Comparison of ENCODE assay signal across 8 cellular contexts in the genomic region with DNA sequence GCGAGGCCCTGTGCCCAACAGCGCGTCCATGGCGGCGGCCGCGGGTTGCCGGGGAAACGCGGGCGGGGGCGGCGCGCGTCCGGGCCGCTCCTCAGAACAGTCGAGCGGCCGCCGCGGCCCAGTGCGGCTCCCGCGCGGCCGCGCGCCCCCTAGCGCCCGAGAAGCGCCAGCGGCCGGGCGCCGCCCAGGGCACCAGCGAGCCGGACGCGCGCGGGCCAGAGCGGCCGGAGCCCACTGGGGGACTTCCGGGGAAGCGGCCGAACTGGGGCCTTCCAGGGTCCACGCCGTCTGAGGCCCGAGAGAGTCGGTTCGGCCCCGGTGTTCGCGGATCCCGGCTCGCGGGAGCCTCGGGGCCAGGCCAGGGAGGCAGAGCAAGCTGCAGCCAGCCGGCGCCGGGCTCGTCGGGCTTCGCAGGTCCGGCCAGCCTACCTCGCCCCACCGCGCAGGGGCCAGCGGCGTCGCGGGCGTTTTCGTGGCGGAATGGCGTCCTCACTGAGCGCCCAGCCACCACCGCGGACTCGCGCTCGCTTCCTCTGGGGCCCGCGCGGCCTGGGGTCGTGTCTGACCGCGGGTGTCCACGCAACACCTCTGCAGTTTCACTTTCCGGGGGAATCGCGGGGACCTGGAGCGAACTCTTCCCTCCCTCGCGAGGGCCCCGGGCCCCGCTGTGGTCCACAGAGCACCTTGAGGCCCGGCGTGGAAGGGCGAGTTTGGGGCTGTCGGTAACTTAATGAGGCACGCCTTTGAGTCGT. TPM values are rescaled to one million over a fixed set of nuclear protein-coding genes. Genes with fewer than 3 reads are reported as not detected.
DNase-seq lines count a peak whose midpoint lies in the region; ATAC-seq and TF ChIP-seq lines count a peak whose summit lies in the region.

A gene with protein sequence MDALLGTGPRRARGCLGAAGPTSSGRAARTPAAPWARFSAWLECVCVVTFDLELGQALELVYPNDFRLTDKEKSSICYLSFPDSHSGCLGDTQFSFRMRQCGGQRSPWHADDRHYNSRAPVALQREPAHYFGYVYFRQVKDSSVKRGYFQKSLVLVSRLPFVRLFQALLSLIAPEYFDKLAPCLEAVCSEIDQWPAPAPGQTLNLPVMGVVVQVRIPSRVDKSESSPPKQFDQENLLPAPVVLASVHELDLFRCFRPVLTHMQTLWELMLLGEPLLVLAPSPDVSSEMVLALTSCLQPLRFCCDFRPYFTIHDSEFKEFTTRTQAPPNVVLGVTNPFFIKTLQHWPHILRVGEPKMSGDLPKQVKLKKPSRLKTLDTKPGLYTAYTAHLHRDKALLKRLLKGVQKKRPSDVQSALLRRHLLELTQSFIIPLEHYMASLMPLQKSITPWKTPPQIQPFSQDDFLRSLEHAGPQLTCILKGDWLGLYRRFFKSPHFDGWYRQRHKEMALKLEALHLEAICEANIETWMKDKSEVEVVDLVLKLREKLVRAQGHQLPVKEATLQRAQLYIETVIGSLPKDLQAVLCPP (minus strand): TSS at position 54 of the 752 bp plus-strand sequence. CDS start 24 bp downstream, at position 30.

- DNase-seq in NCI-H345 treated with DMSO at 0.1 percent for 48 hours (lab: John Stamatoyannopoulos, UW; ENCODE audit: unreplicated experiment) (peak; percentile 61), dorsolateral prefrontal cortex (peak; percentile 61 to 86 (median 76)), lower leg skin (ENCODE audit: low spot score in 2 of 2) (peak in 1 of 2 donors; percentile 94)
- DNase-seq in activated CD4-positive, alpha-beta T cell treated with anti-CD3 and anti-CD28 coated beads, Interleukin-2, amount 50 U/mL, for 1 hour: peak; percentile 56
- peak; percentile 51 to 59 for DNase-seq in stimulated activated CD4-positive, alpha-beta T cell treated with anti-CD3 and anti-CD28 coated beads, Interleukin-4, amount 100 ng/mL, for 48 hours (ENCODE audit: low read depth in 2 of 2)

- intact Hi-C loops in dorsolateral prefrontal cortex (cut with DNase I) (loop anchor here (2.0 to 5.0 kb wide), 3 partner anchors 18 to 50 kb away; no protein-coding TSS in a partner anchor), lower leg skin (cut with DNase I; ENCODE audit: low total_unique reads) (loop anchor here (10.0 kb wide), 1 partner anchor 52 kb away; the partner anchor contains the start of gene MAPK11)

- no peaks in the 10 kb centered on the region for H3K27me3 ChIP-seq in dorsolateral prefrontal cortex

- peak; percentile 88 for ATAC-seq in GM18498 (IDR thresholded peaks at IDR 0.05; ENCODE audit: unreplicated experiment)
- peak; percentile 74 for ATAC-seq in HG03045 (IDR thresholded peaks at IDR 0.05; ENCODE audit: unreplicated experiment)

- WGBS in lower leg skin, 2 donors: 1 to 4% methylated on average over 7 to 29 of the region's 104 CpGs

- H3K27ac ChIP-seq in 22Rv1 (peak within 1 kb of the TSS; percentile 97), dorsolateral prefrontal cortex (peak within 1 kb of the TSS; percentile 31 to 97 (median 93))

- no peak for TF ChIP-seq POLR2A in lower leg skin (IDR thresholded peaks at IDR 0.05)

- H3K4me3 ChIP-seq in dorsolateral prefrontal cortex (peak within 1 kb of the TSS; percentile 47 to 97 (median 87)), lower leg skin (ENCODE audit: low read depth, poor library complexity, severe bottlenecking) (peak within 1 kb of the TSS; percentile 56)

- TF ChIP-seq CTCF in 22Rv1 (IDR thresholded peaks at IDR 0.05) (peak; percentile 96), dorsolateral prefrontal cortex (IDR thresholded peaks at IDR 0.05 in 54 of 56, conservative IDR thresholded peaks at IDR 0.05 in 2 of 56; ENCODE audit: low read depth in 1 of 56, partially characterized antibody in 56 of 56) (peak in 55 of 56 donors; percentile 17 to 80 (median 58)), lower leg skin (IDR thresholded peaks at IDR 0.05) (no peak)

RNA-seq across cellular contexts. Expression of the gene that starts here (rescaled TPM):
- total RNA-seq in dorsolateral prefrontal cortex (10 to 100 TPM; 12.7 to 56.5 (median 38.0) TPM), lower leg skin (1 to 10 TPM in 3 of 4 donors, under 1 TPM in 1; 0.97 to 8.8 (median 6.5) TPM)

Comparison
In these comparisons a context has a peak if more than half of its experiments do, and no peak if none do; other contexts are left out.
1. CTCF ChIP-seq: peak in 22Rv1 (single experiment) and dorsolateral prefrontal cortex (55 of 56); none in lower leg skin (0 of 3).